Comparison of ENCODE assay signal across 34 cellular contexts in the genomic region with DNA sequence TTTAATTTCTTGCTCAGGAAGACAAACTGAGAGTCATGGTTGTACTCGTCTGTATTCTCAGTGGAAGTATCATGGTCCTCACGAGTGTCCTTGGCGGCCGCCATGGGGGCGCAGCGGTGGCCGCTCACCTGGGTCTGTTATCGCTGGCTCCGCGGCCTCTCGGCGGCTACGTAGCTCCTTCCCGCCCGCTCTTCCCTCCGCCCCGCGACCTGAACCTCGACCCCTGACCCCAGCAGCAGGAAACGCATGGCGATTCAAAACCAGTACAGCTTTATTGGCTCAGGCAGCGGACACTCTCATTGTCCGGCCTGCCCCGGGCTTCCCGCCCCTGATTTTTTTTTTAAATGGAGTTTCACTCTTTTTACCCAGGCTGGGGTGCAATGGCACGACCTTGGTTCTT.
"Had no signal": no experiment of that assay in that cellular context is flagged by ENCODE, and none has a peak within 500 bp of the region (broad histone marks: within the 10 kb centered on the region; RNA-seq: fewer than 3 reads in every experiment).

No MANE protein-coding gene starts in this region.

- H3K4me2 ChIP-seq: KMS-11 had no signal

- H3K4me3 ChIP-seq: MG63 had no signal

- H3K9ac ChIP-seq: KMS-11 had no signal

- H3K27ac ChIP-seq: KMS-11 had no signal

- DNase-seq: Karpas-422, Kasumi-1, MG63, MM.1S, MV-4-11, NCI-H1048, NCI-H1092, NCI-H1092 treated with DMSO at 0.1 percent for 48 hours, NCI-H1105, NCI-H1105 treated with DMSO at 0.1 percent for 48 hours, NCI-H1417, NCI-H1417 treated with DMSO at 0.1 percent for 48 hours, NCI-H1436, NCI-H1436 treated with DMSO at 0.1 percent for 48 hours, NCI-H146, NCI-H1694, NCI-H1694 treated with DMSO at 0.1 percent for 48 hours, NCI-H187, NCI-H187 treated with DMSO at 0.1 percent for 48 hours, NCI-H1930, NCI-H2029, NCI-H2029 treated with DMSO at 0.1 percent for 48 hours, NCI-H2081, NCI-H2081 treated with DMSO at 0.1 percent for 48 hours, NCI-H2107, NCI-H2171, NCI-H2171 treated with DMSO at 0.1 percent for 48 hours, NCI-H2227 treated with DMSO at 0.1 percent for 48 hours, NCI-H226, NCI-H345, NCI-H446, NCI-H446 treated with DMSO at 0.1 percent for 48 hours, NCI-H510A had no signal

- H3K27me3 ChIP-seq: MG63 had no signal

- H3K36me3 ChIP-seq: MG63 had no signal
